In genomic region chr1:87129038-87129437, GRCh38 we compare ENCODE assay signal across 1 cellular context.
TF ChIP-seq lines count a peak whose summit lies in the region.

No MANE protein-coding gene starts in this region.

TF ChIP-seq in SK-N-SH, 30 proteins besides CTCF, POLR2A, EP300 and RAD21 (continued from another document):
- no peak for TF ChIP-seq GABPA (IDR thresholded peaks at IDR 0.05; ENCODE audit: low read depth)
- TF ChIP-seq IRF3 (IDR thresholded peaks at IDR 0.05; ENCODE audit: low read depth, low read length), result no peak
- TF ChIP-seq MEF2A (IDR thresholded peaks at IDR 0.05; ENCODE audit: borderline replicate concordance, low read depth), result no peak
- TF ChIP-seq TCF12 (IDR thresholded peaks at IDR 0.05), result no peak
- no peak for TF ChIP-seq RFX5 (IDR thresholded peaks at IDR 0.05; ENCODE audit: low read length)
- TF ChIP-seq FOXM1 (IDR thresholded peaks at IDR 0.05; ENCODE audit: low read depth), result no peak
- TF ChIP-seq SMC3 (IDR thresholded peaks at IDR 0.05; ENCODE audit: low read depth, low read length), result no peak
- no peak for TF ChIP-seq TEAD4 (IDR thresholded peaks at IDR 0.05; ENCODE audit: borderline replicate concordance, insufficient read depth)
TF ChIP-seq in SK-N-SH: peak in this region for 0.
